In the genomic region with DNA sequence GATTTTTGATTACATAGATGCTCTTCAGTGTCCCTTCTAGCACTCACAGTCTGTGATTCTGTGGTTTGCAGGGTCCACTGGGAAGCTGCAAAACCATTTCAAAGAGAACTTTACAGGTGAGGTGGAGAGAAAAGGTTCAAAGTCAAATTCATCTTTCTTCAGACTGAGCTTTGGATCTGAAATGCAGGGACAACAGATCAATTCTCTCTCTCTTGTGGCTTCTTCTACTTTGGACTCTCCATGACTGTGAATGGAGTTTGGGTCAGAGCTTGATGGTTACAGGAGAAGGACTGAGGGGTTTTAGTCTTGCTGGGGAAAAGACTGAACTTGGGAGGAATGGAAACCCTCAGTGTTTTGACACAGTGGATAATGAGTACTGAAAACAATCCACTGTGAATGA, we compare ENCODE assay signal across 7 cellular contexts.
"Had no signal": no experiment of that assay in that cellular context is flagged by ENCODE, and none has a peak within 500 bp of the region (broad histone marks: within the 10 kb centered on the region; RNA-seq: fewer than 3 reads in every experiment).

No MANE protein-coding gene starts in this region.

- H3K27ac ChIP-seq: GM23248, HL-60 had no signal

- H3K4me3 ChIP-seq: GM23248, K562 had no signal

- H3K9me3 Mint-ChIP-seq: H9 had no signal

- H3K27ac Mint-ChIP-seq: H9 had no signal

- ATAC-seq: K562 had no signal

- H3K9ac ChIP-seq: GM23248 had no signal

- H2AFZ ChIP-seq: GM23248 had no signal

- H3K4me3 Mint-ChIP-seq: H9 had no signal

- DNase-seq: GM23248, H9, HCEC 1CT, IMR-90, KG1 had no signal
